ENCODE assay signal across 16 cellular contexts in the genomic region with DNA sequence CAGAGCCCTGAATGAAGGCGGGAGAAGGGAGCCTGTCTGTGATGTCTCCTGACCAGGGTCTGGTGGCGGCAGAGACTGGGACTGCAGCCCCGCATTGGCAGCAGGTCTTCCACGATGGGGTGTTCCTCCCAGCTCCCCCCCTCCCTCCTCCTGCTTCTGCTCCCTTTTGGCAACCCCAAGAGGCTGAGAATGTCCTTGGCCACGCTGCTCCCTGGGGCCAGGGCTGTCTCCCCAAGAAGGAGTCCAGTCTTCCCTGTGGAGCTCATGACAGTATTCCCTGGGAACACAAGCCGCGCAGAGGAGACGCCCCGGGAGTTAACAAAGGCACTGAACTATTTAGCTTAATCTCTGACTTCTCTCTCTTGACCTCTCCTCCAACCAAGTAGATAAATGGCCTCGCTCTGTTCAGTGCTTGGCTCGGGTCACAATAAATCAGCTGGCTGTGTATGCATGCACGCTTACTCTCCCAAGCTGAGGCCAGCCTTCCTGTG.
DNase-seq lines count a peak whose midpoint lies in the region; ATAC-seq, FAIRE-seq and TF ChIP-seq lines count a peak whose summit lies in the region.
"Had no signal": no experiment of that assay in that cellular context is flagged by ENCODE, and none has a peak within 500 bp of the region (broad histone marks: within the 10 kb centered on the region; RNA-seq: fewer than 3 reads in every experiment).

No MANE protein-coding gene starts in this region.

- no peak for FAIRE-seq in pancreas (lab: Jason Lieb, UNC)
- FAIRE-seq: GM12878 had no signal

- H3K27ac Mint-ChIP-seq in endodermal cell, result no peak overlapping the region
- H3K27ac Mint-ChIP-seq in activated naive CD4-positive, alpha-beta T cell treated with anti-CD3 and anti-CD28 coated beads, Interleukin-2, amount 50 U/mL, for 72 hours, result no peak overlapping the region
- H3K27ac Mint-ChIP-seq: IgD-negative memory B cell had no signal

- H3K36me3 ChIP-seq in endodermal cell (ENCODE audit: control insufficient read depth, insufficient read depth, low read length) (no peaks in the 10 kb centered on the region), pancreas (no peaks in the 10 kb centered on the region), urinary bladder (ENCODE audit: insufficient read depth) (no peaks in the 10 kb centered on the region)

- H3K27ac ChIP-seq in endodermal cell (ENCODE audit: low read depth, low read length), result peak overlapping the region; percentile 47
- no peak overlapping the region for H3K27ac ChIP-seq in pancreas
- peak overlapping the region; percentile 64 for H3K27ac ChIP-seq in urinary bladder (ENCODE audit: low read depth)
- H3K27ac ChIP-seq: epithelial cell of prostate, parathyroid adenoma had no signal

- H3K4me1 Mint-ChIP-seq in endodermal cell, result peaks cover 11% of the 10 kb centered on the region
- H3K4me1 Mint-ChIP-seq: IgD-negative memory B cell had no signal

- no peaks in the 10 kb centered on the region for H3K27me3 ChIP-seq in endodermal cell (ENCODE audit: control insufficient read depth, insufficient read depth, low read length, poor library complexity, severe bottlenecking)
- no peaks in the 10 kb centered on the region for H3K27me3 ChIP-seq in pancreas

- TF ChIP-seq CTCF in endodermal cell (conservative IDR thresholded peaks at IDR 0.05), result no peak
- TF ChIP-seq CTCF in pancreas (IDR thresholded peaks at IDR 0.05), result no peak

- H3K9me3 ChIP-seq in endodermal cell (ENCODE audit: control insufficient read depth, low read length) (no peaks in the 10 kb centered on the region), pancreas (no peaks in the 10 kb centered on the region)

- no peak overlapping the region for H3K9ac ChIP-seq in endodermal cell (ENCODE audit: extremely low read depth, low read length, poor library complexity, severe bottlenecking)
- H3K9ac ChIP-seq: parathyroid adenoma had no signal

- peak; percentile 19 for ATAC-seq in left colon
- ATAC-seq in pancreas, result peak in 3 of 4 donors; percentile 8 to 76 (median 68)
- no peak for ATAC-seq in activated naive CD4-positive, alpha-beta T cell treated with anti-CD3 and anti-CD28 coated beads, Interleukin-2, amount 50 U/mL, for 72 hours
- ATAC-seq: GM12878, SK-N-SH treated with all-trans-retinoic acid at 6 μM for 48 hours had no signal

- H3K4me1 ChIP-seq in endodermal cell (ENCODE audit: control insufficient read depth, insufficient read depth, low read length), result no peaks in the 10 kb centered on the region
- no peaks in the 10 kb centered on the region for H3K4me1 ChIP-seq in pancreas
- no peaks in the 10 kb centered on the region for H3K4me1 ChIP-seq in urinary bladder (ENCODE audit: insufficient read depth)
- H3K4me1 ChIP-seq: parathyroid adenoma had no signal

- peaks cover 9% of the 10 kb centered on the region for H3K27me3 Mint-ChIP-seq in endodermal cell (ENCODE audit: insufficient read depth)

- H3K4me3 ChIP-seq in endodermal cell (ENCODE audit: low read length), result no peak overlapping the region
- H3K4me3 ChIP-seq in pancreas, result no peak overlapping the region
- no peak overlapping the region for H3K4me3 ChIP-seq in urinary bladder (ENCODE audit: low read depth, low read length)
- H3K4me3 ChIP-seq: GM12878 had no signal

- H3K4me3 Mint-ChIP-seq in endodermal cell, result no peak overlapping the region
- H3K4me3 Mint-ChIP-seq: IgD-negative memory B cell had no signal

- H3K36me3 Mint-ChIP-seq in endodermal cell (ENCODE audit: low read depth), result no peaks in the 10 kb centered on the region
- H3K36me3 Mint-ChIP-seq in activated naive CD4-positive, alpha-beta T cell treated with anti-CD3 and anti-CD28 coated beads, Interleukin-2, amount 50 U/mL, for 72 hours, result no peaks in the 10 kb centered on the region

- H3K9me3 Mint-ChIP-seq in endodermal cell, result no peaks in the 10 kb centered on the region
- no peaks in the 10 kb centered on the region for H3K9me3 Mint-ChIP-seq in activated naive CD4-positive, alpha-beta T cell treated with anti-CD3 and anti-CD28 coated beads, Interleukin-2, amount 50 U/mL, for 72 hours
- H3K9me3 Mint-ChIP-seq: IgD-negative memory B cell had no signal

- DNase-seq in endodermal cell, result no peak
- peak in 1 of 2 donors; percentile 77 for DNase-seq in left colon
- peak in 1 of 6 donors; percentile 53 for DNase-seq in pancreas
- no peak for DNase-seq in NCI-H510A (lab: John Stamatoyannopoulos, UW)
- no peak for DNase-seq in activated naive CD4-positive, alpha-beta T cell treated with anti-CD3 and anti-CD28 coated beads, Interleukin-2, amount 50 U/mL, for 72 hours (ENCODE audit: low spot score in 2 of 2)
- no peak for DNase-seq in NCI-H2196 (lab: John Stamatoyannopoulos, UW; ENCODE audit: unreplicated experiment)
- DNase-seq in stimulated activated CD4-positive, alpha-beta T cell treated with anti-CD3 and anti-CD28 coated beads, Interleukin-2, amount 100 ng/mL, for 48 hours, result no peak
- DNase-seq: mesendoderm; NCI-H1048; stimulated activated CD4-positive, alpha-beta T cell treated with anti-CD3 and anti-CD28 coated beads, Interleukin-1b, Interleukin-23, amount 100 ng/mL, for 48 hours had no signal

- intact Hi-C loops in left colon (cut with DNase I, micrococcal nuclease), result no loop called here
- intact Hi-C loops in pancreas (cut with DNase I), result no loop called here

- 77% methylated on average over 6 to 12 of the region's 12 CpGs for WGBS in endodermal cell (ENCODE audit: insufficient coverage in 1 of 2, insufficient read length in 1 of 2), 2 experiments
- WGBS in pancreas, 2 donors, result 29 to 31% methylated on average over 10 to 12 of the region's 12 CpGs
- 26% methylated on average over 12 of the region's 12 CpGs for WGBS in urinary bladder

Comparison
In these comparisons a context has a peak if more than half of its experiments do, and no peak if none do; other contexts are left out.
1. H3K27ac ChIP-seq: peak in endodermal cell (single experiment) and urinary bladder (single experiment); none in pancreas (0 of 4).
2. ATAC-seq: peak in left colon (single experiment) and pancreas (3 of 4); none in activated naive CD4-positive, alpha-beta T cell treated with anti-CD3 and anti-CD28 coated beads, Interleukin-2, amount 50 U/mL, for 72 hours (0 of 2).